ENCODE assay signal across 17 cellular contexts in the genomic region with DNA sequence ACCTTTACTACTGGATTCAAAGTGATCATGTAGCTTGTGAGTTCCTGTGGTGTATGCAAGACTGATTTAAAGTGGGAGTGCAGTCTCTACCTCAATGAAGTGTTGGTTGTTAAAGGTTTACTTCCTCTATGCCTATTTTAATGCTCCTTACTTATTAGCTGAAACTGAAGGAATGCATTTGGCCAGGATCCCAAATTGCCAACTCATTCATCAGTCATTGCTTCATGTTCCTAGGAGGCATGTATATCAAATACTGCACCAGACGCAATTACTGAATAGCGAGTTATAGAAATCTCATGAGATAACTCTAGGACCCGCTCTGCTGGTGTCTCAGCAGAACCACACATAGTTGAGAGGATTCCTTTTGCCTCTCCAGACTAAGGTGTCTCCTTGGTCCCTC.
A peak's percentile ranks its signal among the peaks of the same experiment; 100 is the strongest.
DNase-seq lines count a peak whose midpoint lies in the region; ATAC-seq, FAIRE-seq and TF ChIP-seq lines count a peak whose summit lies in the region.
"Had no signal": no experiment of that assay in that cellular context is flagged by ENCODE, and none has a peak within 500 bp of the region (broad histone marks: within the 10 kb centered on the region; RNA-seq: fewer than 3 reads in every experiment).

No MANE protein-coding gene starts in this region.

- H3K4me1 Mint-ChIP-seq in glutamatergic neuron (ENCODE audit: low read depth, unreplicated experiment), result peaks cover 8% of the 10 kb centered on the region

- peak overlapping the region; percentile 54 for H3K27ac ChIP-seq in keratinocyte (ENCODE audit: control insufficient read depth, insufficient read depth, low read length)
- H3K27ac ChIP-seq: ovary, upper lobe of left lung had no signal

- in situ Hi-C loops in KBM-7 (cut with MboI; ENCODE audit: low pct_unique_long_range_greater_than_20kb, low sequenced_read_pairs), result no loop called here
- in situ Hi-C loops in HAP-1 (cut with MboI; ENCODE audit: low sequenced_read_pairs), result no loop called here

- peak; percentile 94 for FAIRE-seq in keratinocyte (lab: Jason Lieb, UNC)
- FAIRE-seq: endometrium had no signal

- H3K4me3 ChIP-seq in keratinocyte (ENCODE audit: control insufficient read depth in 2 of 3, extremely low read depth in 1 of 3, insufficient read depth in 2 of 3, low read depth in 1 of 3, low read length in 3 of 3) (no peak overlapping the region), HAP-1 (no peak overlapping the region)
- H3K4me3 ChIP-seq: ovary, upper lobe of left lung had no signal

- no peaks in the 10 kb centered on the region for H3K79me2 ChIP-seq in keratinocyte (ENCODE audit: control insufficient read depth, insufficient read depth, low read length)

- no peaks in the 10 kb centered on the region for H4K20me1 ChIP-seq in keratinocyte (ENCODE audit: control insufficient read depth, extremely low read depth, insufficient read depth, low read length)

- H3K36me3 Mint-ChIP-seq in glutamatergic neuron (ENCODE audit: unreplicated experiment), result no peaks in the 10 kb centered on the region

- DNase-seq in AG08396 (ENCODE audit: low spot score) (peak; percentile 30), KBM-7 (peak; percentile 82), astrocyte of the hippocampus (ENCODE audit: low read depth, low spot score) (peak; percentile 88), keratinocyte (ENCODE audit: low read depth, low spot score) (peak; percentile 73), glutamatergic neuron (no peak), HAP-1 (ENCODE audit: low spot score in 2 of 2) (no peak), ecto neural progenitor cell (ENCODE audit: low spot score) (no peak)
- DNase-seq: activated CD4-positive, alpha-beta T cell treated with anti-CD3 and anti-CD28 coated beads for 4 hours; activated naive CD4-positive, alpha-beta T cell treated with anti-CD3 and anti-CD28 coated beads, Interleukin-2, amount 50 U/mL, for 16 hours; C1 segment of cervical spinal cord; left cardiac atrium; NCI-H1930; ovary; upper lobe of left lung had no signal

- no peaks in the 10 kb centered on the region for H3K36me3 ChIP-seq in keratinocyte (ENCODE audit: control insufficient read depth in 2 of 2, extremely low read depth in 1 of 2, insufficient read depth in 2 of 2, low read length in 2 of 2)
- H3K36me3 ChIP-seq in HAP-1 (replicated peaks), result no peaks in the 10 kb centered on the region
- H3K36me3 ChIP-seq: ovary, upper lobe of left lung had no signal

- H3K9me3 ChIP-seq in keratinocyte (ENCODE audit: control insufficient read depth, low read depth, low read length) (no peaks in the 10 kb centered on the region), HAP-1 (no peaks in the 10 kb centered on the region)
- H3K9me3 ChIP-seq: ovary, upper lobe of left lung had no signal

- peak overlapping the region; percentile 49 for H3K4me2 ChIP-seq in keratinocyte (ENCODE audit: control insufficient read depth, extremely low read depth, insufficient read depth, low read depth, low read length)

- TF ChIP-seq CTCF in keratinocyte (optimal IDR thresholded peaks at IDR 0.05 in 1 of 3, IDR thresholded peaks at IDR 0.05 in 1 of 3, conservative IDR thresholded peaks at IDR 0.05 in 1 of 3; ENCODE audit: extremely low read depth in 1 of 3, insufficient read depth in 2 of 3, low read length in 3 of 3) (peak; percentile 41 to 60 (median 47)), glutamatergic neuron (IDR thresholded peaks at IDR 0.05; ENCODE audit: partially characterized antibody, unreplicated experiment) (no peak)

- H3K9me1 ChIP-seq in keratinocyte (ENCODE audit: control insufficient read depth, extremely low read depth, insufficient read depth, low read length), result no peaks in the 10 kb centered on the region

- H2AFZ ChIP-seq in keratinocyte (ENCODE audit: control insufficient read depth, low read length), result peak overlapping the region; percentile 21

- no peak overlapping the region for H3K4me3 Mint-ChIP-seq in glutamatergic neuron (ENCODE audit: unreplicated experiment)

- no peak overlapping the region for H3K27ac Mint-ChIP-seq in glutamatergic neuron (ENCODE audit: unreplicated experiment)

- peaks cover 9% of the 10 kb centered on the region for H3K9me3 Mint-ChIP-seq in glutamatergic neuron (ENCODE audit: unreplicated experiment)

- H3K4me1 ChIP-seq in keratinocyte (ENCODE audit: control insufficient read depth, extremely low read depth, insufficient read depth, low read length) (peaks cover 30% of the 10 kb centered on the region), HAP-1 (no peaks in the 10 kb centered on the region)

- H3K9ac ChIP-seq in keratinocyte (ENCODE audit: control insufficient read depth, extremely low read depth, insufficient read depth, low read length), result no peak overlapping the region

- no peaks in the 10 kb centered on the region for H3K27me3 Mint-ChIP-seq in glutamatergic neuron (ENCODE audit: unreplicated experiment)

- dilution Hi-C loops in keratinocyte (cut with MboI; ENCODE audit: extremely low pct_ligation_motif_present, low sequenced_read_pairs), result no loop called here

- no peak for ATAC-seq in GM18870 (IDR thresholded peaks at IDR 0.05; ENCODE audit: unreplicated experiment)
- ATAC-seq: Right ventricle myocardium inferior had no signal

- H3K27me3 ChIP-seq in keratinocyte (ENCODE audit: control insufficient read depth, extremely low read depth, insufficient read depth, low read length) (no peaks in the 10 kb centered on the region), HAP-1 (ENCODE audit: low read depth) (no peaks in the 10 kb centered on the region)
- H3K27me3 ChIP-seq: ovary, upper lobe of left lung had no signal

Comparison
In these comparisons a context has a peak if more than half of its experiments do, and no peak if none do; other contexts are left out.
1. DNase-seq: peak in AG08396 (single experiment), KBM-7 (single experiment), astrocyte of the hippocampus (single experiment) and keratinocyte (single experiment); none in glutamatergic neuron (single experiment), HAP-1 (0 of 2) and ecto neural progenitor cell (single experiment).